ENCODE assay signal across 23 cellular contexts in the genomic region with DNA sequence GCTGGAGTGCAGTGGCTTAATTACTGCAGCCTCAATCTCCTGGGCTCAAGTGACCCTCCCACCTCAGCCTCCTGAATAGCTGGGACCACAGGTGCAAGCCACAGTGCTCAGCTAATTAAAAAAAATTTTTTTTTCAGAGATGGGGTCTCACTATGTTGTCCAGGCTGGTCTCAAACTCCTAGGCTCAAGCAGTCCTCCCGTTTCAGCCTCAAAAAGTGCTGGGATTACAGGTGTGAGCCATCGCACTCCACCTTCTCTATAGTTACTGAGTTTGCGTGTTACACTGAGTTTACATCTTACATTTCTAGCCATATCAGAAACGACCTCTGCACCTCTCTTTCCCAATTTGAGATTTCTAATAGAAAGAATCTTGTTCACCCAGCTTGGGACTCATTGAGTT. TPM values are rescaled to one million over a fixed set of nuclear protein-coding genes. Genes with fewer than 3 reads are reported as not detected.
DNase-seq lines count a peak whose midpoint lies in the region; ATAC-seq and TF ChIP-seq lines count a peak whose summit lies in the region.
"Had no signal": no experiment of that assay in that cellular context is flagged by ENCODE, and none has a peak within 500 bp of the region (broad histone marks: within the 10 kb centered on the region; RNA-seq: fewer than 3 reads in every experiment).

No MANE protein-coding gene starts in this region.

- CTCF ChIA-PET in Panc1 (lab: Charles Lee) = interaction anchor here (0.7 kb wide), 1 partner anchor 12 kb away, joined by 9 read pairs; no protein-coding TSS in a partner anchor

- H3K4me1 Mint-ChIP-seq in chondrocyte (ENCODE audit: low read depth) = peaks cover 40% of the 10 kb centered on the region
- peaks cover 39% of the 10 kb centered on the region for H3K4me1 Mint-ChIP-seq in osteocyte (ENCODE audit: unreplicated experiment)

- TF ChIP-seq CTCF in Panc1 (IDR thresholded peaks at IDR 0.05) (no peak), chondrocyte (IDR thresholded peaks at IDR 0.05) (no peak), right lobe of liver (IDR thresholded peaks at IDR 0.05) (no peak), osteocyte (IDR thresholded peaks at IDR 0.05) (no peak)

- no peaks in the 10 kb centered on the region for H3K36me3 ChIP-seq in Panc1 (ENCODE audit: control insufficient read depth, insufficient read depth, low read length)
- no peaks in the 10 kb centered on the region for H3K36me3 ChIP-seq in right lobe of liver
- H3K36me3 ChIP-seq: HAP-1, SJCRH30 had no signal

- H3K4me1 ChIP-seq in Panc1 (ENCODE audit: control insufficient read depth, insufficient read depth, low read length) (peaks cover 42% of the 10 kb centered on the region), right lobe of liver (peaks cover 0 to 30% (median 15%) of the 10 kb centered on the region in 4 donors)
- H3K4me1 ChIP-seq: HAP-1 had no signal

- POLR2A ChIA-PET in Panc1 (lab: Charles Lee) = no interaction called here

- intact Hi-C loops in Panc1 (cut with micrococcal nuclease; ENCODE audit: unreplicated experiment) (no loop called here), right lobe of liver (cut with DNase I) (no loop called here)

- DNase-seq in Panc1 (ENCODE audit: low read depth, low spot score) (no peak), chondrocyte (ENCODE audit: low spot score) (no peak), right lobe of liver (no peak), osteocyte (ENCODE audit: extremely low spot score, unreplicated experiment) (no peak), GM03348 (ENCODE audit: low spot score) (no peak)
- no peak for DNase-seq in activated CD4-positive, CD25-positive, alpha-beta regulatory T cell treated with anti-CD3 and anti-CD28 coated beads, Interleukin-2, amount 50 U/mL, for 72 hours
- DNase-seq: C1 segment of cervical spinal cord, DMS153, NCI-H1092 treated with DMSO at 0.1 percent for 48 hours, NCI-H1436, NCI-H187, NCI-H2081 treated with DMSO at 0.1 percent for 48 hours, NCI-H2171, NCI-H226, NCI-H510A treated with DMSO at 0.1 percent for 48 hours, NCI-H748 treated with DMSO at 0.1 percent for 48 hours, SJCRH30 had no signal

- H3K27ac ChIP-seq in Panc1 (ENCODE audit: low read length) = peak overlapping the region; percentile 88
- peak overlapping the region; percentile 60 to 94 (median 83) for H3K27ac ChIP-seq in right lobe of liver
- H3K27ac ChIP-seq: SJCRH30 had no signal

- H3K27me3 ChIP-seq in Panc1 (ENCODE audit: control insufficient read depth, insufficient read depth, low read length) (no peaks in the 10 kb centered on the region), right lobe of liver (no peaks in the 10 kb centered on the region)
- H3K27me3 ChIP-seq: SJCRH30 had no signal

- WGBS in right lobe of liver (ENCODE audit: insufficient coverage, low coverage, low lambda C conversion rate, missing lambda C conversion rate) = 64% methylated on average over 4 of the region's 4 CpGs

- in situ Hi-C loops in Panc1 (cut with HindIII; ENCODE audit: low pct_unique_long_range_greater_than_20kb, low sequenced_read_pairs) = no loop called here

- H3K27ac Mint-ChIP-seq in chondrocyte (ENCODE audit: unreplicated experiment) (peak overlapping the region; percentile 27), osteocyte (ENCODE audit: unreplicated experiment) (no peak overlapping the region)
- H3K27ac Mint-ChIP-seq: GM23338, IgD-negative memory B cell had no signal

- H3K9me3 ChIP-seq in Panc1 (ENCODE audit: control insufficient read depth, insufficient read depth, low read depth, low read length) = peaks cover 3% of the 10 kb centered on the region; the same call in 1 of the 2 replicates
- no peaks in the 10 kb centered on the region for H3K9me3 ChIP-seq in right lobe of liver
- H3K9me3 ChIP-seq: HAP-1 had no signal

- H3K4me3 ChIP-seq in Panc1 (ENCODE audit: low read depth in 2 of 2, low read length in 2 of 2) = no peak overlapping the region
- H3K4me3 ChIP-seq in right lobe of liver = no peak overlapping the region
- H3K4me3 ChIP-seq: GM23338, HAP-1, SJCRH30 had no signal

- TF ChIP-seq POLR2A in right lobe of liver (IDR thresholded peaks at IDR 0.05) = no peak

- H3K36me3 Mint-ChIP-seq in chondrocyte (ENCODE audit: low read depth) = no peaks in the 10 kb centered on the region
- H3K36me3 Mint-ChIP-seq in osteocyte (ENCODE audit: unreplicated experiment) = no peaks in the 10 kb centered on the region

- ATAC-seq in Panc1 (no peak), right lobe of liver (peak in 2 of 4 donors; percentile 1 to 29), HG03039 (IDR thresholded peaks at IDR 0.05; ENCODE audit: unreplicated experiment) (no peak)
- ATAC-seq: GM23338, Right ventricle myocardium inferior, SK-N-SH treated with all-trans-retinoic acid at 6 μM for 48 hours had no signal

- H3K4me3 Mint-ChIP-seq in chondrocyte (ENCODE audit: unreplicated experiment) (no peak overlapping the region), osteocyte (ENCODE audit: unreplicated experiment) (no peak overlapping the region)
- H3K4me3 Mint-ChIP-seq: GM23338 had no signal

- H3K27me3 Mint-ChIP-seq in chondrocyte (ENCODE audit: low read depth) (no peaks in the 10 kb centered on the region), osteocyte (ENCODE audit: unreplicated experiment) (no peaks in the 10 kb centered on the region)
- H3K27me3 Mint-ChIP-seq: IgD-negative memory B cell had no signal

- H3K9me3 Mint-ChIP-seq in chondrocyte (ENCODE audit: low read depth) (no peaks in the 10 kb centered on the region), osteocyte (ENCODE audit: unreplicated experiment) (no peaks in the 10 kb centered on the region)
- H3K9me3 Mint-ChIP-seq: GM23338, IgD-negative memory B cell had no signal

- BruUV-seq in Panc1 (replicated peaks; lab: Mats Ljungman, UMichigan) = no TSS peak

RNA-seq across cellular contexts. Expression of gene EML4, which starts 53.6 kb away (rescaled TPM):
- 107 TPM for total RNA-seq in Panc1 (2021; ENCODE audit: unreplicated experiment)
- 47.3 TPM for polyA plus RNA-seq in Panc1 (2012; ENCODE audit: insufficient read length)
- total RNA-seq in chondrocyte = 49.5 to 50.0 TPM (median 49.9 TPM) in 3 replicates
- 10 to 100 TPM; 28.3 to 55.7 (median 36.7) TPM for total RNA-seq in right lobe of liver
- total RNA-seq in osteocyte = 35.2 and 41.1 TPM in 2 replicates
